10 cellular contexts compared by ENCODE assay signal in genomic region chr14:78005325-78005724, GRCh38.
DNase-seq lines count a peak whose midpoint lies in the region; ATAC-seq and TF ChIP-seq lines count a peak whose summit lies in the region.
"Had no signal": no experiment of that assay in that cellular context is flagged by ENCODE, and none has a peak within 500 bp of the region (broad histone marks: within the 10 kb centered on the region; RNA-seq: fewer than 3 reads in every experiment).

No MANE protein-coding gene starts in this region.

- no peaks in the 10 kb centered on the region for H3K9me3 ChIP-seq in upper lobe of right lung

- no peak overlapping the region for H3K27ac ChIP-seq in upper lobe of right lung
- H3K27ac ChIP-seq: C4-2B had no signal

- H3K9me3 Mint-ChIP-seq in activated T-cell treated with anti-CD3 and anti-CD28 coated beads, Interleukin-2, amount 50 U/mL, for 72 hours, result peaks cover 9 to 13% of the 10 kb centered on the region in 2 donors
- peaks cover 30% of the 10 kb centered on the region for H3K9me3 Mint-ChIP-seq in activated T-cell treated with anti-CD3 and anti-CD28 coated beads, Interleukin-2, amount 50 U/mL, for 24 hours
- H3K9me3 Mint-ChIP-seq in T-helper 2 cell treated with Interferon-gamma antibody and Interleukin-4, amounts not matched to agents 5 μg/mL and 100 μg/mL, for 36 hours, result peaks cover 61% of the 10 kb centered on the region

- H3K27me3 ChIP-seq in upper lobe of right lung, result no peaks in the 10 kb centered on the region

- H3K36me3 Mint-ChIP-seq in activated T-cell treated with anti-CD3 and anti-CD28 coated beads, Interleukin-2, amount 50 U/mL, for 72 hours (ENCODE audit: insufficient read depth in 2 of 2), result peaks cover 7 to 11% of the 10 kb centered on the region in 2 donors
- H3K36me3 Mint-ChIP-seq in activated T-cell treated with anti-CD3 and anti-CD28 coated beads, Interleukin-2, amount 50 U/mL, for 24 hours (ENCODE audit: low read depth), result no peaks in the 10 kb centered on the region
- H3K36me3 Mint-ChIP-seq in T-helper 2 cell treated with Interferon-gamma antibody and Interleukin-4, amounts not matched to agents 5 μg/mL and 100 μg/mL, for 36 hours (ENCODE audit: low read depth), result peaks cover 17% of the 10 kb centered on the region

- no peak overlapping the region for H3K4me3 ChIP-seq in upper lobe of right lung

- no peak overlapping the region for H3K4me3 Mint-ChIP-seq in activated T-cell treated with anti-CD3 and anti-CD28 coated beads, Interleukin-2, amount 50 U/mL, for 72 hours
- H3K4me3 Mint-ChIP-seq in activated T-cell treated with anti-CD3 and anti-CD28 coated beads, Interleukin-2, amount 50 U/mL, for 24 hours, result no peak overlapping the region
- H3K4me3 Mint-ChIP-seq in T-helper 2 cell treated with Interferon-gamma antibody and Interleukin-4, amounts not matched to agents 5 μg/mL and 100 μg/mL, for 36 hours, result no peak overlapping the region
- H3K4me3 Mint-ChIP-seq: activated T-cell treated with anti-CD3 and anti-CD28 coated beads, Interleukin-2, amount 50 U/mL, for 4 hours had no signal

- no peaks in the 10 kb centered on the region for H3K4me1 ChIP-seq in upper lobe of right lung

- H3K36me3 ChIP-seq in upper lobe of right lung, result no peaks in the 10 kb centered on the region

- no peak overlapping the region for H3K27ac Mint-ChIP-seq in activated T-cell treated with anti-CD3 and anti-CD28 coated beads, Interleukin-2, amount 50 U/mL, for 72 hours
- H3K27ac Mint-ChIP-seq in activated T-cell treated with anti-CD3 and anti-CD28 coated beads, Interleukin-2, amount 50 U/mL, for 24 hours, result no peak overlapping the region
- peak overlapping the region; percentile 50 for H3K27ac Mint-ChIP-seq in T-helper 2 cell treated with Interferon-gamma antibody and Interleukin-4, amounts not matched to agents 5 μg/mL and 100 μg/mL, for 36 hours

- peak; percentile 50 to 53 for ATAC-seq in activated T-cell treated with anti-CD3 and anti-CD28 coated beads, Interleukin-2, amount 50 U/mL, for 72 hours (replicated peaks in 1 of 2)
- peak; percentile 64 for ATAC-seq in HG03280 (IDR thresholded peaks at IDR 0.05; ENCODE audit: unreplicated experiment)
- peak; percentile 84 for ATAC-seq in upper lobe of right lung

- intact Hi-C loops in upper lobe of right lung (cut with DNase I), result no loop called here

- no peak for TF ChIP-seq CTCF in upper lobe of right lung (IDR thresholded peaks at IDR 0.05)

- H3K27me3 Mint-ChIP-seq in activated T-cell treated with anti-CD3 and anti-CD28 coated beads, Interleukin-2, amount 50 U/mL, for 72 hours (ENCODE audit: low read depth), result peaks cover 16% of the 10 kb centered on the region
- peaks cover 15% of the 10 kb centered on the region for H3K27me3 Mint-ChIP-seq in activated T-cell treated with anti-CD3 and anti-CD28 coated beads, Interleukin-2, amount 50 U/mL, for 24 hours
- peaks cover 8% of the 10 kb centered on the region for H3K27me3 Mint-ChIP-seq in T-helper 2 cell treated with Interferon-gamma antibody and Interleukin-4, amounts not matched to agents 5 μg/mL and 100 μg/mL, for 36 hours (ENCODE audit: low read depth)

- peak in 1 of 2 donors; percentile 2 for DNase-seq in activated T-cell treated with anti-CD3 and anti-CD28 coated beads, Interleukin-2, amount 50 U/mL, for 72 hours
- no peak for DNase-seq in activated T-cell treated with anti-CD3 and anti-CD28 coated beads, Interleukin-2, amount 50 U/mL, for 24 hours
- peak; percentile 51 for DNase-seq in T-helper 2 cell treated with Interferon-gamma antibody and Interleukin-4, amounts not matched to agents 5 μg/mL and 100 μg/mL, for 36 hours (ENCODE audit: low spot score)
- DNase-seq in upper lobe of right lung, result no peak
- DNase-seq in NCI-H1092 (lab: John Stamatoyannopoulos, UW), result no peak
- DNase-seq in NCI-H510A (lab: John Stamatoyannopoulos, UW), result no peak
- no peak for DNase-seq in pons (ENCODE audit: low spot score)
- DNase-seq: activated T-cell treated with anti-CD3 and anti-CD28 coated beads, Interleukin-2, amount 50 U/mL, for 4 hours had no signal

- H3K4me1 Mint-ChIP-seq in activated T-cell treated with anti-CD3 and anti-CD28 coated beads, Interleukin-2, amount 50 U/mL, for 72 hours (ENCODE audit: low read depth), result peaks cover 15% of the 10 kb centered on the region
- H3K4me1 Mint-ChIP-seq in activated T-cell treated with anti-CD3 and anti-CD28 coated beads, Interleukin-2, amount 50 U/mL, for 24 hours (ENCODE audit: low read depth), result no peaks in the 10 kb centered on the region
- H3K4me1 Mint-ChIP-seq in T-helper 2 cell treated with Interferon-gamma antibody and Interleukin-4, amounts not matched to agents 5 μg/mL and 100 μg/mL, for 36 hours (ENCODE audit: low read depth), result peaks cover 15% of the 10 kb centered on the region
